ENCODE assay signal across 8 cellular contexts in the genomic region with DNA sequence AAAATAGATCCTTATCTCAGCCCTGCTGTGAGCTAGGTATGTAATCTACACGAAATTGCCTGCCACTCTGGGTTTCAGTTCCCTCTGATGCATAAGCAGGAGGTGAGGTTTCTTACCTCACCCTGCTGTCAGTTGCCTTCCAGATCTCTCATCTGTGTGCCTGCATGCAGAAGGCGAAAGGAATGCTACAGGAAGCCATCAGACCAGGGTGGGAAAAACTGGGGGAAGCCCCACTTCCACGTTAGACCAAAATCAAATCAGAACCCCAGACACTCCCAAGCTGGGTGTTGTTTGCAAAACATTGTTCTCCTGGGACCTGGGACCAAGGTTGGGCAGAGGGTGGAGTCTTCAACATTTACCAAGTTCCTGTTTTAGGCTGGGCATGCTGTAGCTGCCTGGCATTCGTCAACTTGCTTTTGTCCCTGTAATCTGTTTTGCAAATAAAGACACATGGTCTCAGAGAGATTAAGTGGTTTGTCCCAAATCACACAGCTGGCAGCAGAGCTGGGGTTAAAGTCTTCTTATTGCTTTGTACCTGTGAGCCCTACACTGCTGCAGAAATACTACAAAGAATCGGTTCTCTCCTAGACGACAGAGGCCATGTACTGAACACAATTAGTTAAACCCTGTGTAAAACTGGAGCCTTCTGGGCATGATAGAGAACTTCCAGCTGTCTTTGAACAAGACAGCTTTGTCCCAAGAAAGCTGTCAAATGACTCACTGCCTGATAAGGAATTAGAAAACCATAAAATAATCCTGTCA.
A peak's percentile ranks its signal among the peaks of the same experiment; 100 is the strongest.
DNase-seq lines count a peak whose midpoint lies in the region; ATAC-seq, FAIRE-seq and TF ChIP-seq lines count a peak whose summit lies in the region.

No MANE protein-coding gene starts in this region.

- peaks cover 4 to 8% of the 10 kb centered on the region in 2 donors for H3K9me3 Mint-ChIP-seq in stimulated activated naive B cell treated with anti-CD40 and anti-IgM and Interleukin-4, amounts not matched to agents 10 μg/mL and 1 μg/mL and 100 μg/mL, for 72 hours

- intact Hi-C loops in mammary epithelial cell (cut with micrococcal nuclease) (loop anchor here (10.0 kb wide), 2 partner anchors 176 to 396 kb away; no protein-coding TSS in a partner anchor), breast epithelium (cut with DNase I; ENCODE audit: low total_unique reads) (no loop called here), K562 (cut with micrococcal nuclease) (loop anchor here (5.0 kb wide), 1 partner anchor 68 kb away; no protein-coding TSS in a partner anchor)

- peaks cover 20% of the 10 kb centered on the region in 2 donors for H3K4me1 Mint-ChIP-seq in stimulated activated naive B cell treated with anti-CD40 and anti-IgM and Interleukin-4, amounts not matched to agents 10 μg/mL and 1 μg/mL and 100 μg/mL, for 72 hours

- no peak for TF ChIP-seq POLR2A in breast epithelium (IDR thresholded peaks at IDR 0.05)
- no peak for TF ChIP-seq POLR2A in K562 (conservative IDR thresholded peaks at IDR 0.05)

- H3K4me3 ChIP-seq in mammary epithelial cell (replicated peaks in 1 of 3; ENCODE audit: insufficient read depth in 1 of 3, low read depth in 2 of 3, low read length in 3 of 3) (no peak overlapping the region), breast epithelium (no peak overlapping the region), K562 (no peak overlapping the region)

- FAIRE-seq in K562 (lab: Jason Lieb, UNC), result peak; percentile 66

- H3K9me1 ChIP-seq in K562 (ENCODE audit: control insufficient read depth, insufficient read depth, low read length), result no peaks in the 10 kb centered on the region

- H3K36me3 ChIP-seq in mammary epithelial cell (ENCODE audit: insufficient read depth, low read length) (no peaks in the 10 kb centered on the region), breast epithelium (no peaks in the 10 kb centered on the region), K562 (ENCODE audit: control insufficient read depth, insufficient read depth, low read length) (no peaks in the 10 kb centered on the region)

- no peak overlapping the region for H3K9ac ChIP-seq in mammary epithelial cell (ENCODE audit: insufficient read depth, low read length)
- H3K9ac ChIP-seq in K562 (ENCODE audit: insufficient read depth in 1 of 2, low read depth in 2 of 2, low read length in 2 of 2), result no peak overlapping the region

- H3K4me2 ChIP-seq in mammary epithelial cell (ENCODE audit: insufficient read depth, low read depth, low read length), result no peak overlapping the region
- H3K4me2 ChIP-seq in K562 (ENCODE audit: insufficient read depth, low read length), result no peak overlapping the region

- no TSS peak for BruUV-seq in mammary epithelial cell (replicated peaks; lab: Mats Ljungman, UMichigan)
- no TSS peak for BruUV-seq in K562 (replicated peaks; lab: Mats Ljungman, UMichigan)

- dilution Hi-C loops in mammary epithelial cell (cut with HindIII; ENCODE audit: low sequenced_read_pairs), result no loop called here

- H3K27ac ChIP-seq in mammary epithelial cell (ENCODE audit: insufficient read depth, low read depth, low read length) (no peak overlapping the region), breast epithelium (no peak overlapping the region), K562 (ENCODE audit: extremely low read depth, low read depth, low read length) (no peak overlapping the region)

- no peak for TF ChIP-seq CTCF in mammary epithelial cell (conservative IDR thresholded peaks at IDR 0.05 in 1 of 2, IDR thresholded peaks at IDR 0.05 in 1 of 2; ENCODE audit: extremely low read depth in 1 of 2, insufficient read depth in 1 of 2, low read depth in 1 of 2, low read length in 2 of 2)
- no peak for TF ChIP-seq CTCF in breast epithelium (IDR thresholded peaks at IDR 0.05)
- no peak for TF ChIP-seq CTCF in K562 (IDR thresholded peaks at IDR 0.05 in 2 of 3, conservative IDR thresholded peaks at IDR 0.05 in 1 of 3; ENCODE audit: insufficient read depth in 2 of 3, low read depth in 1 of 3, low read length in 3 of 3)

- H3K27me3 Mint-ChIP-seq in stimulated activated naive B cell treated with anti-CD40 and anti-IgM and Interleukin-4, amounts not matched to agents 10 μg/mL and 1 μg/mL and 100 μg/mL, for 72 hours, result no peaks in the 10 kb centered on the region

- 90% methylated on average over 6 of the region's 6 CpGs for WGBS in mammary epithelial cell (ENCODE audit: low coverage, missing lambda C conversion rate)
- WGBS in K562 (ENCODE audit: insufficient coverage, low coverage, missing lambda C conversion rate), result 13% methylated on average over 6 of the region's 6 CpGs

- CTCF ChIA-PET in mammary epithelial cell (lab: Charles Lee; ENCODE audit: low non-redundant PET) (no interaction called here), K562 (lab: Yijun Ruan, JAX; ENCODE audit: low intra/inter-chr PET ratio) (no interaction called here)

- POLR2A ChIA-PET in K562 (lab: Yijun Ruan, JAX), result interaction anchor here (0.6 to 2.3 kb wide), 4 partner anchors 8 to 551 kb away, joined by 3 to 10 read pairs (median 6); no protein-coding TSS in a partner anchor

- DNase-seq in mammary epithelial cell (peak; percentile 55), breast epithelium (ENCODE audit: low spot score in 2 of 2) (no peak), M059J (ENCODE audit: low read depth) (peak; percentile 16), K562 (ENCODE audit: extremely low read depth in 1 of 4, low spot score in 3 of 4) (no peak)
- peak; percentile 54 for DNase-seq in stimulated activated naive B cell treated with anti-CD40 and anti-IgM and Interleukin-4, amounts not matched to agents 10 μg/mL and 1 μg/mL and 100 μg/mL, for 72 hours
- no peak for DNase-seq in activated CD8-positive, alpha-beta memory T cell treated with anti-CD3 and anti-CD28 coated beads, Interleukin-2, amount 50 U/mL, for 4 hours

- no peak for TF ChIP-seq RAD21 in K562 (CRISPR knock-in tag; conservative IDR thresholded peaks at IDR 0.05 in 1 of 2, IDR thresholded peaks at IDR 0.05 in 1 of 2)

- no peak for TF ChIP-seq EP300 in K562 (IDR thresholded peaks at IDR 0.05; ENCODE audit: low read length)

- ATAC-seq in K562 (no peak), HG03521 (IDR thresholded peaks at IDR 0.05; ENCODE audit: unreplicated experiment) (no peak), GM19324 (IDR thresholded peaks at IDR 0.05; ENCODE audit: low FRiP score, unreplicated experiment) (no peak)
- ATAC-seq in stimulated activated naive B cell treated with anti-CD40 and anti-IgM and Interleukin-4, amounts not matched to agents 10 μg/mL and 1 μg/mL and 100 μg/mL, for 72 hours (replicated peaks), result peak; percentile 99

- H3K4me1 ChIP-seq in mammary epithelial cell (ENCODE audit: insufficient read depth, low read length), result no peaks in the 10 kb centered on the region
- H3K4me1 ChIP-seq in breast epithelium, result no peaks in the 10 kb centered on the region
- H3K4me1 ChIP-seq in K562 (replicated peaks in 1 of 2; ENCODE audit: control insufficient read depth in 2 of 2, insufficient read depth in 2 of 2, low read length in 2 of 2), result 0 out of 5 replicates have a peak, but pooled peaks cover 0 to 7% of the 10 kb centered on the region in 2 experiments

- peak overlapping the region; percentile 80 for H3K27ac Mint-ChIP-seq in stimulated activated naive B cell treated with anti-CD40 and anti-IgM and Interleukin-4, amounts not matched to agents 10 μg/mL and 1 μg/mL and 100 μg/mL, for 72 hours

- in situ Hi-C loops in mammary epithelial cell (cut with MboI; ENCODE audit: low sequenced_read_pairs in 2 of 2), result loop anchor here in 1 of 2 donors (10.0 kb wide), 1 partner anchor 396 kb away; no protein-coding TSS in a partner anchor
- in situ Hi-C loops in K562 (cut with MboI), result loop anchor here (10.0 kb wide), 1 partner anchor 386 kb away; no protein-coding TSS in a partner anchor

- H3K9me3 ChIP-seq in mammary epithelial cell (replicated peaks; ENCODE audit: insufficient read depth, low read length), result no peaks in the 10 kb centered on the region
- peaks cover 4 to 13% of the 10 kb centered on the region in 2 donors for H3K9me3 ChIP-seq in breast epithelium
- H3K9me3 ChIP-seq in K562 (replicated peaks; ENCODE audit: control insufficient read depth, insufficient read depth, low read depth, low read length), result no peaks in the 10 kb centered on the region

- H3K4me3 Mint-ChIP-seq in stimulated activated naive B cell treated with anti-CD40 and anti-IgM and Interleukin-4, amounts not matched to agents 10 μg/mL and 1 μg/mL and 100 μg/mL, for 72 hours, result peak overlapping the region; percentile 67 to 72

- H3K27me3 ChIP-seq in mammary epithelial cell (ENCODE audit: insufficient read depth, low read length) (no peaks in the 10 kb centered on the region), breast epithelium (no peaks in the 10 kb centered on the region), K562 (ENCODE audit: control insufficient read depth in 2 of 2, insufficient read depth in 2 of 2, low read length in 2 of 2) (peaks cover 2 to 4% of the 10 kb centered on the region in 2 experiments; a peak in 2 of 5 replicates)

- peaks cover 0 to 3% of the 10 kb centered on the region in 2 donors for H3K36me3 Mint-ChIP-seq in stimulated activated naive B cell treated with anti-CD40 and anti-IgM and Interleukin-4, amounts not matched to agents 10 μg/mL and 1 μg/mL and 100 μg/mL, for 72 hours

- H2AFZ ChIP-seq in mammary epithelial cell (ENCODE audit: low read depth, low read length), result no peak overlapping the region
- no peak overlapping the region for H2AFZ ChIP-seq in K562 (ENCODE audit: low read depth, low read length)

- H4K20me1 ChIP-seq in mammary epithelial cell (ENCODE audit: insufficient read depth, low read length) (no peaks in the 10 kb centered on the region), K562 (replicated peaks; ENCODE audit: control insufficient read depth, insufficient read depth, low read length) (no peaks in the 10 kb centered on the region)

- H3K79me2 ChIP-seq in mammary epithelial cell (ENCODE audit: insufficient read depth, low read length) (no peaks in the 10 kb centered on the region), K562 (ENCODE audit: control insufficient read depth, insufficient read depth, low read length) (no peaks in the 10 kb centered on the region)

TF ChIP-seq in K562, 482 proteins besides CTCF, POLR2A, EP300 and RAD21 (continues in another document):
- TF ChIP-seq ATF7 (IDR thresholded peaks at IDR 0.05), result peak; percentile 42; the same call in 1 of the 2 replicates
- peak; percentile 68 for TF ChIP-seq JUND (IDR thresholded peaks at IDR 0.05; ENCODE audit: borderline replicate concordance, low read depth, low read length)
- TF ChIP-seq JUND (tag; IDR thresholded peaks at IDR 0.05; ENCODE audit: borderline replicate concordance, low read depth, low read length), result peak; percentile 60; the same call in 2 of the 3 replicates
- no peak for TF ChIP-seq ARHGAP35 (IDR thresholded peaks at IDR 0.05; ENCODE audit: partially characterized antibody)
- TF ChIP-seq SMARCE1 (IDR thresholded peaks at IDR 0.05), result no peak
- TF ChIP-seq ZNF766 (CRISPR knock-in tag; conservative IDR thresholded peaks at IDR 0.05), result peak; percentile 99
- no peak for TF ChIP-seq NFATC3 (IDR thresholded peaks at IDR 0.05)
- peak; percentile 39 for TF ChIP-seq MEIS2 (IDR thresholded peaks at IDR 0.05; ENCODE audit: partially characterized antibody)
- TF ChIP-seq FOSL1 (tag; conservative IDR thresholded peaks at IDR 0.05), result peak; percentile 91
- TF ChIP-seq RCOR1 (IDR thresholded peaks at IDR 0.05; ENCODE audit: borderline replicate concordance in 1 of 2, low read depth in 2 of 2, low read length in 2 of 2), result 0 out of 4 replicates have a peak, but pooled peaks of 1 of the 2 experiments have one; percentile 20

Comparison
In these comparisons a context has a peak if more than half of its experiments do, and no peak if none do; other contexts are left out.
1. DNase-seq: peak in mammary epithelial cell (single experiment), M059J (single experiment) and stimulated activated naive B cell treated with anti-CD40 and anti-IgM and Interleukin-4, amounts not matched to agents 10 μg/mL and 1 μg/mL and 100 μg/mL, for 72 hours (single experiment); none in breast epithelium (0 of 2), K562 (0 of 4) and activated CD8-positive, alpha-beta memory T cell treated with anti-CD3 and anti-CD28 coated beads, Interleukin-2, amount 50 U/mL, for 4 hours (single experiment).
2. ATAC-seq: peak in stimulated activated naive B cell treated with anti-CD40 and anti-IgM and Interleukin-4, amounts not matched to agents 10 μg/mL and 1 μg/mL and 100 μg/mL, for 72 hours (2 of 2); none in K562 (single experiment), HG03521 (single experiment) and GM19324 (single experiment).